15 cellular contexts compared by ENCODE assay signal in the genomic region with DNA sequence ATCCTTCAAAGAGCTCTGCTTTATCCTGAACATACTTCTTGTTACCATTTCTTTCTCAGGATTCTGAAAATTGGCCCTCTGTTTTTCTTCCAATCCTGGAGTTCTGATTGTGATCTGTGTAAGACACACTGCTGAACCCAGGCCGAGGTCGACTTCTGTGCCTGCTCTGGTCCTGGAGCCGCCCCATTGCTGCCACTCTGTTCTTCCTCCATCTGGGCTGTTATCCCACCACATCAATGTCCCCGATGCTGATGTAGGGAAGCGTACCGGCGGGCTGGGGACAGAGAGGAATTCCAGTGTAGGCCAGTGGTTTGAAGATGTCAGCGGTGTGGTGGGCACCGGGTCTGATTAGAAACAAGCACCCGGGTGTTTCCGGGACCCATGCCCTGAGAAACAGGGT.
DNase-seq lines count a peak whose midpoint lies in the region; ATAC-seq and TF ChIP-seq lines count a peak whose summit lies in the region.
"Had no signal": no experiment of that assay in that cellular context is flagged by ENCODE, and none has a peak within 500 bp of the region (broad histone marks: within the 10 kb centered on the region; RNA-seq: fewer than 3 reads in every experiment).

No MANE protein-coding gene starts in this region.

- H3K27ac ChIP-seq in CD4-positive, alpha-beta T cell (ENCODE audit: low read depth, low read length) = no peak overlapping the region
- no peak overlapping the region for H3K27ac ChIP-seq in PC-9
- H3K27ac ChIP-seq: C4-2B, left lung had no signal

- H3K9me3 ChIP-seq in CD4-positive, alpha-beta T cell (ENCODE audit: control insufficient read depth, low read length) = no peaks in the 10 kb centered on the region
- H3K9me3 ChIP-seq in PC-9 (ENCODE audit: insufficient read depth, low read depth) = no peaks in the 10 kb centered on the region
- H3K9me3 ChIP-seq: left lung had no signal

- no peaks in the 10 kb centered on the region for H4K20me1 ChIP-seq in PC-9 (ENCODE audit: insufficient read depth)

- no peaks in the 10 kb centered on the region for H3K36me3 ChIP-seq in PC-9 (ENCODE audit: low read depth)
- H3K36me3 ChIP-seq: left lung had no signal

- H3K4me1 ChIP-seq in PC-9 (replicated peaks; ENCODE audit: insufficient read depth) = no peaks in the 10 kb centered on the region
- H3K4me1 ChIP-seq: left lung had no signal

- no peak for ATAC-seq in CD4-positive, alpha-beta T cell (ENCODE audit: poor library complexity)
- peak; percentile 17 for ATAC-seq in GM18907 (IDR thresholded peaks at IDR 0.05; ENCODE audit: unreplicated experiment)
- ATAC-seq in HG02852 (IDR thresholded peaks at IDR 0.05; ENCODE audit: unreplicated experiment) = peak; percentile 4
- no peak for ATAC-seq in GM21825 (IDR thresholded peaks at IDR 0.05; ENCODE audit: unreplicated experiment)

- TF ChIP-seq CTCF in CD4-positive, alpha-beta T cell (IDR thresholded peaks at IDR 0.05) = no peak
- TF ChIP-seq CTCF in PC-9 (conservative IDR thresholded peaks at IDR 0.05) = no peak

- H3F3A ChIP-seq in PC-9 (ENCODE audit: insufficient read depth, low read depth) = no peaks in the 10 kb centered on the region

- H2AFZ ChIP-seq in PC-9 = no peak overlapping the region

- POLR2A ChIA-PET in CD4-positive, alpha-beta T cell (lab: Charles Lee) = interaction anchor here (1.0 to 3.0 kb wide), 2 partner anchors 12 to 51 kb away, joined by 3 to 15 read pairs; no protein-coding TSS in a partner anchor
- POLR2A ChIA-PET in PC-9 (lab: Charles Lee; ENCODE audit: unreplicated experiment) = interaction anchor here (0.6 kb wide), 1 partner anchor 12 kb away, joined by 4 read pairs; no protein-coding TSS in a partner anchor

- no TSS peak for BruUV-seq in PC-9 (replicated peaks; lab: Mats Ljungman, UMichigan)

- peaks cover 62% of the 10 kb centered on the region for H3K27me3 ChIP-seq in CD4-positive, alpha-beta T cell (ENCODE audit: control insufficient read depth, insufficient read depth, low read length)
- no peaks in the 10 kb centered on the region for H3K27me3 ChIP-seq in PC-9 (ENCODE audit: insufficient read depth, low read depth)

- no peaks in the 10 kb centered on the region for H3K79me2 ChIP-seq in PC-9 (ENCODE audit: low read depth)

- H3K9me2 ChIP-seq in PC-9 (ENCODE audit: insufficient read depth) = no peaks in the 10 kb centered on the region

- H3K4me3 ChIP-seq in PC-9 = no peak overlapping the region
- H3K4me3 ChIP-seq: left lung had no signal

- intact Hi-C loops in CD4-positive, alpha-beta T cell (cut with DNase I, micrococcal nuclease) = no loop called here
- intact Hi-C loops in activated T-helper 1 cell treated with anti-CD3 and anti-CD28 coated beads, Interleukin-12 subunit alpha, Interleukin-12 subunit beta, Interleukin-2, Interleukin-4 antibody, amounts not matched to agents 30 ng/mL and 10 ng/mL and 1 ng/mL, durations not matched to agents 14 hours and 24 hours and 36 hours (cut with micrococcal nuclease) = loop anchor here (10.0 kb wide), 1 partner anchor 729 kb away; no protein-coding TSS in a partner anchor
- intact Hi-C loops in PC-9 (cut with micrococcal nuclease; ENCODE audit: unreplicated experiment) = no loop called here

- no peaks in the 10 kb centered on the region for H3K36me3 Mint-ChIP-seq in CD4-positive, alpha-beta T cell (ENCODE audit: low read depth)
- H3K36me3 Mint-ChIP-seq in activated T-helper 1 cell treated with anti-CD3 and anti-CD28 coated beads, Interleukin-12 subunit alpha, Interleukin-12 subunit beta, Interleukin-2, Interleukin-4 antibody, amounts not matched to agents 30 ng/mL and 10 ng/mL and 1 ng/mL, durations not matched to agents 14 hours and 24 hours and 36 hours (ENCODE audit: low read depth) = no peaks in the 10 kb centered on the region

- peak overlapping the region; percentile 0 for H3K4me3 Mint-ChIP-seq in CD4-positive, alpha-beta T cell
- H3K4me3 Mint-ChIP-seq in activated T-helper 1 cell treated with anti-CD3 and anti-CD28 coated beads, Interleukin-12 subunit alpha, Interleukin-12 subunit beta, Interleukin-2, Interleukin-4 antibody, amounts not matched to agents 30 ng/mL and 10 ng/mL and 1 ng/mL, durations not matched to agents 14 hours and 24 hours and 36 hours = peak overlapping the region; percentile 35
- H3K4me3 Mint-ChIP-seq: nephron had no signal

- CTCF ChIA-PET in CD4-positive, alpha-beta T cell (lab: Charles Lee) = interaction anchor here (1.3 to 4.4 kb wide), 2 partner anchors 12 to 468 kb away, joined by 3 to 22 read pairs; no protein-coding TSS in a partner anchor
- CTCF ChIA-PET in PC-9 (lab: Charles Lee) = interaction anchor here (0.6 to 0.8 kb wide), 2 partner anchors 12 to 108 kb away, joined by 3 read pairs; no protein-coding TSS in a partner anchor

- no peak overlapping the region for H3K4me2 ChIP-seq in PC-9

- no peak overlapping the region for H3K27ac Mint-ChIP-seq in CD4-positive, alpha-beta T cell
- no peak overlapping the region for H3K27ac Mint-ChIP-seq in activated T-helper 1 cell treated with anti-CD3 and anti-CD28 coated beads, Interleukin-12 subunit alpha, Interleukin-12 subunit beta, Interleukin-2, Interleukin-4 antibody, amounts not matched to agents 30 ng/mL and 10 ng/mL and 1 ng/mL, durations not matched to agents 14 hours and 24 hours and 36 hours
- H3K27ac Mint-ChIP-seq: nephron had no signal

- no peaks in the 10 kb centered on the region for H3K9me3 Mint-ChIP-seq in CD4-positive, alpha-beta T cell
- no peaks in the 10 kb centered on the region for H3K9me3 Mint-ChIP-seq in activated T-helper 1 cell treated with anti-CD3 and anti-CD28 coated beads, Interleukin-12 subunit alpha, Interleukin-12 subunit beta, Interleukin-2, Interleukin-4 antibody, amounts not matched to agents 30 ng/mL and 10 ng/mL and 1 ng/mL, durations not matched to agents 14 hours and 24 hours and 36 hours
- H3K9me3 Mint-ChIP-seq: nephron had no signal

- DNase-seq in CD4-positive, alpha-beta T cell = no peak
- no peak for DNase-seq in activated T-helper 1 cell treated with anti-CD3 and anti-CD28 coated beads, Interleukin-12 subunit alpha, Interleukin-12 subunit beta, Interleukin-2, Interleukin-4 antibody, amounts not matched to agents 30 ng/mL and 10 ng/mL and 1 ng/mL, durations not matched to agents 14 hours and 24 hours and 36 hours (ENCODE audit: low spot score)
- DNase-seq in HT-29 (ENCODE audit: low spot score) (no peak), PC-9 (no peak), SW 1271 (lab: John Stamatoyannopoulos, UW) (no peak)
- DNase-seq: activated gamma-delta T cell, caudate nucleus, erythroblast, H7, left lung had no signal

- peaks cover 27% of the 10 kb centered on the region for H3K4me1 Mint-ChIP-seq in CD4-positive, alpha-beta T cell (ENCODE audit: low read depth)
- H3K4me1 Mint-ChIP-seq in activated T-helper 1 cell treated with anti-CD3 and anti-CD28 coated beads, Interleukin-12 subunit alpha, Interleukin-12 subunit beta, Interleukin-2, Interleukin-4 antibody, amounts not matched to agents 30 ng/mL and 10 ng/mL and 1 ng/mL, durations not matched to agents 14 hours and 24 hours and 36 hours (ENCODE audit: low read depth) = peaks cover 22% of the 10 kb centered on the region

- peaks cover 84% of the 10 kb centered on the region for H3K27me3 Mint-ChIP-seq in CD4-positive, alpha-beta T cell
- peaks cover 79% of the 10 kb centered on the region for H3K27me3 Mint-ChIP-seq in activated T-helper 1 cell treated with anti-CD3 and anti-CD28 coated beads, Interleukin-12 subunit alpha, Interleukin-12 subunit beta, Interleukin-2, Interleukin-4 antibody, amounts not matched to agents 30 ng/mL and 10 ng/mL and 1 ng/mL, durations not matched to agents 14 hours and 24 hours and 36 hours (ENCODE audit: insufficient read depth)

Comparison
In these comparisons a context has a peak if more than half of its experiments do, and no peak if none do; other contexts are left out.
1. ATAC-seq: peak in GM18907 (single experiment) and HG02852 (single experiment); none in CD4-positive, alpha-beta T cell (single experiment) and GM21825 (single experiment).